ENCODE assay signal across 8 cellular contexts in the genomic region with DNA sequence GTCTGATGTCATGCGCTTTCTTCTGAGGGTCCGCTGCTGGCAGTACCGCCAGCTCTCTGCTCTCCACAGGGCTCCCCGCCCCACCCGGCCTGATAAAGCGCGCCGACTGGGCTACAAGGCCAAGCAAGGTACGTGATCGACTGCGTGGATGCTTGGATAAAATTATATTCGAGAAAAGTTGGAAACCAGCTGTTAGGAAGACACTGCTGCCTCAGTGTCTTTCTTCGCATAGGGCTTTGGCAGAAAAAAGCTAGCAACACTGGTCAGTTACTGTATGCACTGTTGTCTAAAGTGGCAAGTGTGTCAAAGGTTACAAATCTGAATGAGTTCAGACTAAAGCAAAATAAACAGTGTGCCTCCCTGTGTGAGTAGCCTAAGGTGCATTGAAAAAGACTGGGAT. TPM values are rescaled to one million over a fixed set of nuclear protein-coding genes. Genes with fewer than 3 reads are reported as not detected.
DNase-seq lines count a peak whose midpoint lies in the region; ATAC-seq and TF ChIP-seq lines count a peak whose summit lies in the region.
"Not testable (repeated sequence)": the region's sequence is repeated elsewhere in the genome, so short reads cannot be mapped to it uniquely, and the experiment has no call there.

No MANE protein-coding gene starts in this region.

- CTCF ChIA-PET in CD8-positive, alpha-beta memory T cell (lab: Charles Lee) = interaction anchor here (1.5 to 2.6 kb wide), 3 partner anchors 23 to 30 kb away, joined by 3 to 8 read pairs (median 7); no protein-coding TSS in a partner anchor
- CTCF ChIA-PET in activated CD4-positive, alpha-beta memory T cell treated with anti-CD3 and anti-CD28 coated beads for 36 hours (lab: Charles Lee) = interaction anchor here (1.1 to 1.3 kb wide), 2 partner anchors 28 to 29 kb away, joined by 3 to 4 read pairs; no protein-coding TSS in a partner anchor
- CTCF ChIA-PET in mammary epithelial cell (lab: Charles Lee; ENCODE audit: low non-redundant PET) = not testable (repeated sequence)

- dilution Hi-C loops in mammary epithelial cell (cut with HindIII; ENCODE audit: low sequenced_read_pairs) = not testable (repeated sequence)

- H3K27me3 ChIP-seq in CD8-positive, alpha-beta memory T cell (ENCODE audit: insufficient read depth, low read length, poor library complexity, severe bottlenecking); MG63; mammary epithelial cell (ENCODE audit: insufficient read depth, low read length); lung (ENCODE audit: control insufficient read depth, insufficient read depth); trophoblast cell (ENCODE audit: insufficient read depth, low read length); thyroid gland: not testable (repeated sequence)

- H4K12ac ChIP-seq in trophoblast cell (ENCODE audit: low read depth, low read length) = not testable (repeated sequence)

- H2BK120ac ChIP-seq in trophoblast cell (ENCODE audit: insufficient read depth, low read length, poor library complexity) = not testable (repeated sequence)

- H3K79me2 ChIP-seq in mammary epithelial cell (ENCODE audit: insufficient read depth, low read length) = peaks cover 59% of the 10 kb centered on the region
- H3K79me2 ChIP-seq in trophoblast cell (ENCODE audit: control insufficient read depth, insufficient read depth, low read length, poor library complexity) = peaks cover 17% of the 10 kb centered on the region

- H3K4me2 ChIP-seq in mammary epithelial cell (ENCODE audit: insufficient read depth, low read depth, low read length) (peak overlapping the region; percentile 89), trophoblast cell (ENCODE audit: low read length) (peak overlapping the region; percentile 84)

- peaks cover 39 to 67% (median 57%) of the 10 kb centered on the region in 3 donors for H3K4me1 Mint-ChIP-seq in CD8-positive, alpha-beta memory T cell
- H3K4me1 Mint-ChIP-seq in activated CD4-positive, alpha-beta memory T cell treated with anti-CD3 and anti-CD28 coated beads for 36 hours (ENCODE audit: low read depth) = peaks cover 51% of the 10 kb centered on the region

- H2AFZ ChIP-seq in mammary epithelial cell (ENCODE audit: low read depth, low read length); trophoblast cell (ENCODE audit: insufficient read depth, low read length, poor library complexity): not testable (repeated sequence)

- peak overlapping the region; percentile 90 for H3K4ac ChIP-seq in trophoblast cell (ENCODE audit: low read depth, low read length)

- peaks cover 4 to 60% (median 19%) of the 10 kb centered on the region in 3 donors for H3K36me3 Mint-ChIP-seq in CD8-positive, alpha-beta memory T cell
- H3K36me3 Mint-ChIP-seq in activated CD4-positive, alpha-beta memory T cell treated with anti-CD3 and anti-CD28 coated beads for 36 hours = peaks cover 45% of the 10 kb centered on the region

- H3K27me3 Mint-ChIP-seq in CD8-positive, alpha-beta memory T cell; activated CD4-positive, alpha-beta memory T cell treated with anti-CD3 and anti-CD28 coated beads for 36 hours: not testable (repeated sequence)

- 0% methylated on average over 11 of the region's 13 CpGs for WGBS in mammary epithelial cell (ENCODE audit: low coverage, missing lambda C conversion rate)
- WGBS in lung, 2 donors = 0 to 2% methylated on average over 10 to 11 of the region's 13 CpGs
- WGBS in trophoblast cell (ENCODE audit: extremely low coverage, insufficient coverage, insufficient read length) = no CpG with 5 or more reads among the region's 13 CpGs
- WGBS in thyroid gland, 2 donors = 0 to 4% methylated on average over 13 of the region's 13 CpGs

- TF ChIP-seq POLR2A in thyroid gland (IDR thresholded peaks at IDR 0.05) = not testable (repeated sequence)

- not testable (repeated sequence) for H3K23ac ChIP-seq in trophoblast cell (ENCODE audit: low read length)

- not testable (repeated sequence) for H2AK5ac ChIP-seq in trophoblast cell (ENCODE audit: low read length)

- not testable (repeated sequence) for TF ChIP-seq CTCF in mammary epithelial cell (conservative IDR thresholded peaks at IDR 0.05 in 1 of 2, IDR thresholded peaks at IDR 0.05 in 1 of 2; ENCODE audit: extremely low read depth in 1 of 2, insufficient read depth in 1 of 2, low read depth in 1 of 2, low read length in 2 of 2); fibroblast of villous mesenchyme (IDR thresholded peaks at IDR 0.05; ENCODE audit: insufficient read depth, low read depth, low read length); lung (IDR thresholded peaks at IDR 0.05; ENCODE audit: control extremely low read depth, extremely low read depth); thyroid gland (IDR thresholded peaks at IDR 0.05)

- intact Hi-C loops in activated CD4-positive, alpha-beta memory T cell treated with anti-CD3 and anti-CD28 coated beads for 36 hours (cut with micrococcal nuclease) = loop anchor here (1.0 to 5.0 kb wide), 3 partner anchors 27 to 1864 kb away; a partner anchor contains a TSS
- intact Hi-C loops in mammary epithelial cell (cut with micrococcal nuclease) (loop anchor here (1.0 kb wide), 1 partner anchor 27 kb away; a partner anchor contains a TSS), thyroid gland (cut with DNase I) (loop anchor here (2.0 kb wide), 1 partner anchor 29 kb away; no protein-coding TSS in a partner anchor)

- not testable (repeated sequence) for H2BK12ac ChIP-seq in trophoblast cell (ENCODE audit: low read length)

- H3K4me3 ChIP-seq in CD8-positive, alpha-beta memory T cell (ENCODE audit: low read length) = peak overlapping the region; percentile 94
- peak overlapping the region; percentile 96 for H3K4me3 ChIP-seq in MG63
- peak overlapping the region; percentile 73 to 91 (median 90) for H3K4me3 ChIP-seq in mammary epithelial cell (replicated peaks in 1 of 3; ENCODE audit: insufficient read depth in 1 of 3, low read depth in 2 of 3, low read length in 3 of 3)
- H3K4me3 ChIP-seq in fibroblast of villous mesenchyme (ENCODE audit: low read depth, low read length) = peak overlapping the region; percentile 79
- H3K4me3 ChIP-seq in lung = peak overlapping the region; percentile 89
- peak overlapping the region; percentile 97 for H3K4me3 ChIP-seq in trophoblast cell (ENCODE audit: low read depth, low read length)
- H3K4me3 ChIP-seq in thyroid gland (replicated peaks in 1 of 3) = peak overlapping the region; percentile 51 to 90 (median 73)

- not testable (repeated sequence) for H4K20me1 ChIP-seq in mammary epithelial cell (ENCODE audit: insufficient read depth, low read length)

- in situ Hi-C loops in mammary epithelial cell (cut with MboI; ENCODE audit: low sequenced_read_pairs in 2 of 2) = not testable (repeated sequence)

- not testable (repeated sequence) for H3K9me3 ChIP-seq in CD8-positive, alpha-beta memory T cell (ENCODE audit: low read length); MG63; mammary epithelial cell (replicated peaks; ENCODE audit: insufficient read depth, low read length); lung (ENCODE audit: control insufficient read depth in 2 of 2, insufficient read depth in 1 of 2, low read length in 1 of 2); trophoblast cell (ENCODE audit: insufficient read depth, low read depth, low read length); thyroid gland

- H3K18ac ChIP-seq in trophoblast cell (ENCODE audit: low read length) = not testable (repeated sequence)

- peak overlapping the region; percentile 88 for H3K27ac ChIP-seq in CD8-positive, alpha-beta memory T cell (ENCODE audit: low read depth, low read length)
- H3K27ac ChIP-seq in mammary epithelial cell (ENCODE audit: insufficient read depth, low read depth, low read length) (peak overlapping the region; percentile 85), lung (ENCODE audit: low read depth in 1 of 2, low read length in 1 of 2) (peak overlapping the region; percentile 93 to 95), trophoblast cell (ENCODE audit: low read depth, low read length) (peak overlapping the region; percentile 14), thyroid gland (peak overlapping the region; percentile 94 to 98 (median 96))

- peaks cover 14% of the 10 kb centered on the region for H3K79me1 ChIP-seq in trophoblast cell (ENCODE audit: low read length)

- H3K4me3 Mint-ChIP-seq in CD8-positive, alpha-beta memory T cell = peak overlapping the region; percentile 98 to 100 (median 99)
- H3K4me3 Mint-ChIP-seq in activated CD4-positive, alpha-beta memory T cell treated with anti-CD3 and anti-CD28 coated beads for 36 hours = peak overlapping the region; percentile 98

- not testable (repeated sequence) for H4K91ac ChIP-seq in trophoblast cell (ENCODE audit: low read depth, low read length)

- not testable (repeated sequence) for H2BK5ac ChIP-seq in trophoblast cell (ENCODE audit: low read depth, low read length, poor library complexity)

- H3K36me3 ChIP-seq in CD8-positive, alpha-beta memory T cell (ENCODE audit: insufficient read depth, low read length) = peaks cover 20% of the 10 kb centered on the region
- H3K36me3 ChIP-seq in MG63 (peaks cover 38% of the 10 kb centered on the region), mammary epithelial cell (ENCODE audit: insufficient read depth, low read length) (peaks cover 15% of the 10 kb centered on the region), lung (ENCODE audit: control insufficient read depth in 2 of 2, insufficient read depth in 2 of 2, low read length in 2 of 2) (peaks cover 13 to 14% of the 10 kb centered on the region in 2 donors), trophoblast cell (ENCODE audit: control insufficient read depth in 1 of 2, insufficient read depth in 2 of 2, low read length in 2 of 2) (peaks cover 4 to 17% of the 10 kb centered on the region in 2 experiments), thyroid gland (peaks cover 16 to 18% of the 10 kb centered on the region in 2 donors)

- not testable (repeated sequence) for DNase-seq in CD8-positive, alpha-beta memory T cell; MG63; activated CD4-positive, alpha-beta memory T cell treated with anti-CD3 and anti-CD28 coated beads for 36 hours; mammary epithelial cell; fibroblast of villous mesenchyme (ENCODE audit: low read depth); lung (ENCODE audit: low spot score); trophoblast cell; thyroid gland

- ATAC-seq in lung (ENCODE audit: insufficient read depth, low FRiP score) = not testable (repeated sequence)

- H3K9ac ChIP-seq in mammary epithelial cell (ENCODE audit: insufficient read depth, low read length) (peak overlapping the region; percentile 90), trophoblast cell (ENCODE audit: low read length) (peak overlapping the region; percentile 79)

- peaks cover 28% of the 10 kb centered on the region for H3K4me1 ChIP-seq in CD8-positive, alpha-beta memory T cell (ENCODE audit: insufficient read depth, low read length)
- H3K4me1 ChIP-seq in mammary epithelial cell (ENCODE audit: insufficient read depth, low read length) (peaks cover 16% of the 10 kb centered on the region), thyroid gland (peaks cover 27 to 34% of the 10 kb centered on the region in 2 donors)
- H3K4me1 ChIP-seq in lung (ENCODE audit: control insufficient read depth in 2 of 2, insufficient read depth in 2 of 2, low read length in 2 of 2); trophoblast cell (ENCODE audit: control insufficient read depth in 1 of 2, insufficient read depth in 2 of 2, low read length in 2 of 2): not testable (repeated sequence)

- peak overlapping the region; percentile 69 for H3K14ac ChIP-seq in trophoblast cell (ENCODE audit: low read length)

- POLR2A ChIA-PET in CD8-positive, alpha-beta memory T cell (lab: Charles Lee) = interaction anchor here (0.6 to 3.4 kb wide), 9 partner anchors 13 to 1731 kb away, joined by 3 to 32 read pairs (median 6); no protein-coding TSS in a partner anchor
- POLR2A ChIA-PET in activated CD4-positive, alpha-beta memory T cell treated with anti-CD3 and anti-CD28 coated beads for 36 hours (lab: Charles Lee) = interaction anchor here (0.9 to 3.2 kb wide), 8 partner anchors 23 to 1865 kb away, joined by 3 to 31 read pairs (median 12); a partner anchor contains a TSS

- H3K9me3 Mint-ChIP-seq in CD8-positive, alpha-beta memory T cell; activated CD4-positive, alpha-beta memory T cell treated with anti-CD3 and anti-CD28 coated beads for 36 hours: not testable (repeated sequence)

- not testable (repeated sequence) for H4K8ac ChIP-seq in trophoblast cell (ENCODE audit: low read depth, low read length)

- peak overlapping the region; percentile 93 to 99 (median 98) for H3K27ac Mint-ChIP-seq in CD8-positive, alpha-beta memory T cell
- H3K27ac Mint-ChIP-seq in activated CD4-positive, alpha-beta memory T cell treated with anti-CD3 and anti-CD28 coated beads for 36 hours = peak overlapping the region; percentile 100

- not testable (repeated sequence) for BruUV-seq in mammary epithelial cell (replicated peaks; lab: Mats Ljungman, UMichigan)

RNA-seq across cellular contexts. Expression of a gene that starts 1.0 kb away (rescaled TPM):
- total RNA-seq in CD8-positive, alpha-beta memory T cell = 1,000 to 10,000 TPM; 2,200 to 2,237 TPM
- polyA plus RNA-seq in CD8-positive, alpha-beta memory T cell = 4,233 TPM
- total RNA-seq in MG63 (2014; rRNA removed; shearing (Covaris generic); ENCODE audit: low replicate concordance) = 2,383 and 4,340 TPM in 2 replicates
- total RNA-seq in activated CD4-positive, alpha-beta memory T cell treated with anti-CD3 and anti-CD28 coated beads for 36 hours = 1,000 to 10,000 TPM; 2,597 to 2,603 TPM
- total RNA-seq in mammary epithelial cell = 1,000 to 10,000 TPM; 1,624 to 2,052 TPM
- 4,169 TPM for polyA plus RNA-seq in mammary epithelial cell
- polyA minus RNA-seq in mammary epithelial cell = 867 TPM
- 1,700 and 1,935 TPM in 2 replicates for total RNA-seq in fibroblast of villous mesenchyme
- total RNA-seq in lung = 1,000 to 10,000 TPM; 1,285 to 2,047 TPM
- polyA plus RNA-seq in lung = 1,000 to 10,000 TPM; 2,571 to 3,372 TPM
- polyA plus RNA-seq in trophoblast cell (2013) = 2,209 and 2,294 TPM in 2 replicates
- 1,000 to 10,000 TPM; 1,700 to 2,512 (median 2,310) TPM for total RNA-seq in thyroid gland

RNA-seq across cellular contexts. Expression of a gene that starts 1.1 kb away (rescaled TPM):
- total RNA-seq in CD8-positive, alpha-beta memory T cell = 1 to 10 TPM; 6.1 to 7.2 TPM
- 5.3 TPM for polyA plus RNA-seq in CD8-positive, alpha-beta memory T cell
- 9.9 and 12.9 TPM in 2 replicates for total RNA-seq in MG63 (2014; rRNA removed; shearing (Covaris generic); ENCODE audit: low replicate concordance)
- total RNA-seq in activated CD4-positive, alpha-beta memory T cell treated with anti-CD3 and anti-CD28 coated beads for 36 hours = 1 to 10 TPM; 3.9 TPM
- total RNA-seq in mammary epithelial cell (1 to 10 TPM; 7.3 to 8.8 TPM), fibroblast of villous mesenchyme (13.9 and 28.1 TPM in 2 replicates), lung (10 to 100 TPM in 1 of 2 donors, 1 to 10 TPM in 1; 9.8 to 17.1 TPM), thyroid gland (10 to 100 TPM; 17.5 to 22.2 (median 19.7) TPM)
- polyA plus RNA-seq in mammary epithelial cell (5.2 TPM), lung (1 to 10 TPM; 6.7 to 8.4 TPM)
- 11.9 TPM for polyA minus RNA-seq in mammary epithelial cell
- polyA plus RNA-seq in trophoblast cell (2013) = 9.3 and 9.5 TPM in 2 replicates

RNA-seq across cellular contexts. Expression of a gene that starts 27.2 kb away (rescaled TPM):
- total RNA-seq in CD8-positive, alpha-beta memory T cell = 1 to 10 TPM; 7.9 to 8.4 TPM
- polyA plus RNA-seq in CD8-positive, alpha-beta memory T cell = 57.1 TPM
- 5.9 and 9.7 TPM in 2 replicates for total RNA-seq in MG63 (2014; rRNA removed; shearing (Covaris generic); ENCODE audit: low replicate concordance)
- total RNA-seq in activated CD4-positive, alpha-beta memory T cell treated with anti-CD3 and anti-CD28 coated beads for 36 hours = 1 to 10 TPM; 5.4 to 5.9 TPM
- total RNA-seq in mammary epithelial cell (10 to 100 TPM; 10.5 to 16.8 TPM), fibroblast of villous mesenchyme (27.4 and 35.8 TPM in 2 replicates), lung (10 to 100 TPM; 33.3 to 35.7 TPM), thyroid gland (100 to 1,000 TPM in 1 of 4 donors, 10 to 100 TPM in 3; 44.2 to 108 (median 68.1) TPM)
- polyA plus RNA-seq in mammary epithelial cell (6.1 TPM), lung (1 to 10 TPM; 6.1 to 9.1 TPM)
- 3.4 TPM for polyA minus RNA-seq in mammary epithelial cell
- 11.2 and 12.2 TPM in 2 replicates for polyA plus RNA-seq in trophoblast cell (2013)

Comparison
In these comparisons a context has a peak if more than half of its experiments do, and no peak if none do; other contexts are left out.
1. H3K27ac ChIP-seq: peak in every context shown above with its lines; median percentile 96 in thyroid gland; 94 in lung; 88 in CD8-positive, alpha-beta memory T cell; 85 in mammary epithelial cell; 14 in trophoblast cell.